Comparison of ENCODE assay signal across 8 cellular contexts in genomic region chr9:33161011-33161588, GRCh38. TPM values are rescaled to one million over a fixed set of nuclear protein-coding genes. Genes with fewer than 3 reads are reported as not detected.
DNase-seq lines count a peak whose midpoint lies in the region; ATAC-seq and TF ChIP-seq lines count a peak whose summit lies in the region.

No MANE protein-coding gene starts in this region.

- H3K27ac ChIP-seq in GM23248 (peak overlapping the region; percentile 99), SJCRH30 (peak overlapping the region; percentile 65), brain microvascular endothelial cell (peak overlapping the region; percentile 95), subcutaneous abdominal adipose tissue (ENCODE audit: low read depth, low read length) (peak overlapping the region; percentile 99)

- peaks cover 100% of the 10 kb centered on the region for H3K79me2 ChIP-seq in GM23248 (ENCODE audit: insufficient read depth)

- H3K27me3 ChIP-seq in GM23248 (replicated peaks; ENCODE audit: insufficient read depth) (no peaks in the 10 kb centered on the region), SJCRH30 (no peaks in the 10 kb centered on the region), brain microvascular endothelial cell (replicated peaks) (no peaks in the 10 kb centered on the region), subcutaneous abdominal adipose tissue (ENCODE audit: control insufficient read depth in 5 of 5, insufficient read depth in 4 of 5, low read length in 5 of 5) (no peaks in the 10 kb centered on the region)

- no peak for ATAC-seq in HG02970 (IDR thresholded peaks at IDR 0.05; ENCODE audit: low FRiP score, unreplicated experiment)

- H3K4me3 ChIP-seq in GM23248: peak overlapping the region; percentile 98
- H3K4me3 ChIP-seq in SJCRH30: no peak overlapping the region
- H3K4me3 ChIP-seq in brain microvascular endothelial cell (ENCODE audit: low read depth, low read length): no peak overlapping the region
- H3K4me3 ChIP-seq in subcutaneous abdominal adipose tissue (ENCODE audit: low read depth in 1 of 5, low read length in 5 of 5): peak overlapping the region; percentile 3 to 41 (median 19)

- peaks cover 92% of the 10 kb centered on the region for H3F3A ChIP-seq in GM23248 (ENCODE audit: insufficient read depth)

- in situ Hi-C loops in GM23248 (cut with MboI) (no loop called here), brain microvascular endothelial cell (cut with HindIII; ENCODE audit: low pct_ligation_motif_present, low sequenced_read_pairs) (no loop called here)

- H3K9me3 ChIP-seq in GM23248 (ENCODE audit: low read depth) (no peaks in the 10 kb centered on the region), SJCRH30 (replicated peaks) (no peaks in the 10 kb centered on the region), subcutaneous abdominal adipose tissue (ENCODE audit: control insufficient read depth in 5 of 5, low read length in 5 of 5) (no peaks in the 10 kb centered on the region)

- H2AFZ ChIP-seq in GM23248: no peak overlapping the region

- H3K4me1 ChIP-seq in GM23248 (ENCODE audit: insufficient read depth) (peaks cover 81% of the 10 kb centered on the region), SJCRH30 (peaks cover 64% of the 10 kb centered on the region), subcutaneous abdominal adipose tissue (ENCODE audit: control insufficient read depth in 5 of 5, insufficient read depth in 5 of 5, low read length in 5 of 5) (peaks cover 46 to 100% (median 99%) of the 10 kb centered on the region in 5 donors)

- H3K36me3 ChIP-seq in GM23248 (ENCODE audit: low read depth) (no peaks in the 10 kb centered on the region), SJCRH30 (no peaks in the 10 kb centered on the region), brain microvascular endothelial cell (replicated peaks) (no peaks in the 10 kb centered on the region), subcutaneous abdominal adipose tissue (ENCODE audit: control insufficient read depth in 5 of 5, insufficient read depth in 5 of 5, low read length in 5 of 5) (no peaks in the 10 kb centered on the region)

- no peaks in the 10 kb centered on the region for H3K9me2 ChIP-seq in GM23248 (ENCODE audit: insufficient read depth)

- no peaks in the 10 kb centered on the region for H4K20me1 ChIP-seq in GM23248 (ENCODE audit: insufficient read depth)

- TF ChIP-seq CTCF in brain microvascular endothelial cell (IDR thresholded peaks at IDR 0.05; ENCODE audit: low read depth, low read length, missing control alignments): no peak

- 10 to 11% methylated on average over 6 of the region's 6 CpGs for WGBS in GM23248 (ENCODE audit: low coverage in 1 of 2, low lambda C conversion rate in 2 of 2, missing lambda C conversion rate in 2 of 2), 2 experiments

- DNase-seq in AG08396 (ENCODE audit: low spot score): peak; percentile 85
- peak; percentile 96 for DNase-seq in GM23248
- peak; percentile 92 to 94 for DNase-seq in SJCRH30
- peak; percentile 97 for DNase-seq in brain microvascular endothelial cell
- peak; percentile 56 for DNase-seq in left kidney (ENCODE audit: low read depth, low spot score)
- DNase-seq in amygdala (lab: John Stamatoyannopoulos, UW): no peak

- H3K4me2 ChIP-seq in GM23248 (ENCODE audit: unreplicated experiment): peak overlapping the region; percentile 99

- H3K9ac ChIP-seq in GM23248 (peak overlapping the region; percentile 99), subcutaneous abdominal adipose tissue (ENCODE audit: low read length in 5 of 5) (peak overlapping the region; percentile 31 to 72 (median 54))

RNA-seq across cellular contexts. Expression of gene B4GALT1, which starts 6.0 kb away (rescaled TPM):
- 70.8 and 74.3 TPM in 2 replicates for total RNA-seq in GM23248 (2014; rRNA removed; shearing (Covaris generic))
- polyA plus RNA-seq in GM23248 (2016; fragmentation: Nextera tagmentation; extraction: Ambion mirVana): 139 and 140 TPM in 2 replicates
- total RNA-seq in SJCRH30 (2014; rRNA removed; shearing (Covaris generic)): 14.0 and 15.7 TPM in 2 replicates

Comparison
In these comparisons a context has a peak if more than half of its experiments do, and no peak if none do; other contexts are left out.
1. DNase-seq: peak in AG08396 (single experiment), GM23248 (single experiment), SJCRH30 (2 of 2), brain microvascular endothelial cell (single experiment) and left kidney (single experiment); none in amygdala (0 of 56).
2. H3K4me3 ChIP-seq: peak in GM23248 (single experiment) and subcutaneous abdominal adipose tissue (5 of 5); none in SJCRH30 (single experiment) and brain microvascular endothelial cell (single experiment).
3. Peak in every context shown above with its lines, with median percentiles within 50 percentile points of each other: H3K27ac ChIP-seq.